ENCODE assay signal across 1 cellular context in the genomic region with DNA sequence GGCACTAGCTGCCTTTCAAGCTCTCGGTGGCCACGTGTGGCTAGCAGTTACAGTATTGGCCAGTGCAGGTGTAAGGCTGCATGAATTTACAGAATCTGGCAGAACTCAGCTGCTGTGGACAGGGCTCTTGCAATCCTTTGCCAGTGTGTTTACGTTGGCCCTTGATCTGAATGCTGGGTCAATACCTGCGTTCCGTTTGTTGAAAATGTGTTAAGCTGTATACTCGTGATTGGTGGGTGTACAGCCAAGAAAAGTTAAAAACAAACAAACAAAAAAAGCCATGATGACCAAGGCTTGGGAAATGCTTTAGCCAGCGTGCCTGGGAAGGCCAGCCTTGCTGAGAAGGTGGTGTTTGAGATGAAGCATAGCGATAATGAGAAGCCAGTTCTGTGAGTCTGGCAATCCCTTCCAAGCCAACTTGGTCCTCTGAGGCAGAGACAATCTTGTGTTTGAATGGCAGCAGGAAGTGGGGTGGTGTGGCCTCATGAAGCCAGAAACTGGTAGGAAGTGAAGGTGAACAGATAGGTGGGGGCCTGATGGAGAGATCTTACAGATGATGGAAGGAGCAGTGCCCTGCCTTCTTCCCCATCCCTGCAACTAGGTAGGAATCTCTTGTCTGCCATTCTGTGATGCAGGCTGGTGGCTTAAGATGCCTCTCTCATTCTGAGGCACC.
TF ChIP-seq lines count a peak whose summit lies in the region.

No MANE protein-coding gene starts in this region.

TF ChIP-seq in liver, 16 proteins besides CTCF, POLR2A, EP300 and RAD21 (continued from another document):
- TF ChIP-seq REST (IDR thresholded peaks at IDR 0.05), result peak; percentile 95
- peak; percentile 96 for TF ChIP-seq MAX (IDR thresholded peaks at IDR 0.05)
- TF ChIP-seq ATF3 (IDR thresholded peaks at IDR 0.05), result no peak
- no peak for TF ChIP-seq TAF1 (conservative IDR thresholded peaks at IDR 0.05)
- no peak for TF ChIP-seq HNF4G (IDR thresholded peaks at IDR 0.05)
- peak in 1 of 2 donors; percentile 32 for TF ChIP-seq GABPA (IDR thresholded peaks at IDR 0.05 in 1 of 2, conservative IDR thresholded peaks at IDR 0.05 in 1 of 2)
- TF ChIP-seq, protein P1, sequence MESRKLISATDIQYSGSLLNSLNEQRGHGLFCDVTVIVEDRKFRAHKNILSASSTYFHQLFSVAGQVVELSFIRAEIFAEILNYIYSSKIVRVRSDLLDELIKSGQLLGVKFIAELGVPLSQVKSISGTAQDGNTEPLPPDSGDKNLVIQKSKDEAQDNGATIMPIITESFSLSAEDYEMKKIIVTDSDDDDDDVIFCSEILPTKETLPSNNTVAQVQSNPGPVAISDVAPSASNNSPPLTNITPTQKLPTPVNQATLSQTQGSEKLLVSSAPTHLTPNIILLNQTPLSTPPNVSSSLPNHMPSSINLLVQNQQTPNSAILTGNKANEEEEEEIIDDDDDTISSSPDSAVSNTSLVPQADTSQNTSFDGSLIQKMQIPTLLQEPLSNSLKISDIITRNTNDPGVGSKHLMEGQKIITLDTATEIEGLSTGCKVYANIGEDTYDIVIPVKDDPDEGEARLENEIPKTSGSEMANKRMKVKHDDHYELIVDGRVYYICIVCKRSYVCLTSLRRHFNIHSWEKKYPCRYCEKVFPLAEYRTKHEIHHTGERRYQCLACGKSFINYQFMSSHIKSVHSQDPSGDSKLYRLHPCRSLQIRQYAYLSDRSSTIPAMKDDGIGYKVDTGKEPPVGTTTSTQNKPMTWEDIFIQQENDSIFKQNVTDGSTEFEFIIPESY (IDR thresholded peaks at IDR 0.05), result peak; percentile 85
- TF ChIP-seq JUND (IDR thresholded peaks at IDR 0.05), result peak; percentile 66 to 82
